8 cellular contexts compared by ENCODE assay signal in the genomic region with DNA sequence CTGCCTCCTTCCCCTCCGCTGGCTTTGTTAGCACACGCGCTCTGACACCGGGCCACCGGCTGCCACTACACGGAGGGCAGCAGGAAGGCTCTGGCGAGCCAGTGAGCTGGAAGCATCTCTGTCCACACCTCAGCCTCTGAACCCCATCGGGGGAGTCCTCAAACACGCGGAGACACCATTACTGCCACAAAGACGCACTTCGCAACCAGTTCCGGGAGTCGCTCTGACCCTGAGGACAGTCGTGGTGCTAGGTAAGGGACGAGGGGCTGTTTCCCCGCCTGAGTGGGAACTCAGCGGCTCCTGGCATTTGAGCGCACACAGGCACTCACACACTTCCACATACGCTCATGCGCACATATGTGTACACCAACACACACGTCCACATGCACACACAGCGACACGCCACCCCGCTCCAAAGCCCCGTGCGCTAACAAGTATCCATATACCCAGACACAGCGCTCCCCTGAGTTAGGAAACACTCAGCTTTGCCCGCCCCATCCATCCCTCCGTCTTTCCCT.
DNase-seq lines count a peak whose midpoint lies in the region; ATAC-seq, FAIRE-seq and TF ChIP-seq lines count a peak whose summit lies in the region.

No MANE protein-coding gene starts in this region.

- H3K27ac Mint-ChIP-seq in T-helper 17 cell: peak overlapping the region; percentile 57

- no peaks in the 10 kb centered on the region for H3K27me3 ChIP-seq in esophagus muscularis mucosa

- H3K27ac ChIP-seq in esophagus muscularis mucosa (replicated peaks in 1 of 4): peak overlapping the region; percentile 21 to 83 (median 53)

- H3K27me3 Mint-ChIP-seq in T-helper 17 cell: peaks cover 5% of the 10 kb centered on the region

- no peaks in the 10 kb centered on the region for H3K36me3 ChIP-seq in esophagus muscularis mucosa

- TF ChIP-seq EP300 in esophagus muscularis mucosa (IDR thresholded peaks at IDR 0.05): no peak

- TF ChIP-seq CTCF in esophagus muscularis mucosa (IDR thresholded peaks at IDR 0.05) (no peak), omental fat pad (IDR thresholded peaks at IDR 0.05) (no peak)

- H3K9me3 ChIP-seq in T-helper 17 cell (ENCODE audit: control insufficient read depth, low read length, poor library complexity, severe bottlenecking) (no peaks in the 10 kb centered on the region), esophagus muscularis mucosa (no peaks in the 10 kb centered on the region)

- intact Hi-C loops in esophagus muscularis mucosa (cut with DNase I): loop anchor here (5.0 kb wide), 1 partner anchor 94 kb away; no protein-coding TSS in a partner anchor

- WGBS in esophagus muscularis mucosa: 48% methylated on average over 17 of the region's 30 CpGs

- peak overlapping the region; percentile 96 for H3K4me3 Mint-ChIP-seq in T-helper 17 cell

- no peak for TF ChIP-seq POLR2A in esophagus muscularis mucosa (IDR thresholded peaks at IDR 0.05; ENCODE audit: low read depth)

- peaks cover 2% of the 10 kb centered on the region for H3K36me3 Mint-ChIP-seq in T-helper 17 cell (ENCODE audit: low read depth)

- H3K4me1 Mint-ChIP-seq in T-helper 17 cell: peaks cover 27% of the 10 kb centered on the region

- H3K4me1 ChIP-seq in esophagus muscularis mucosa: peaks cover 13 to 40% (median 37%) of the 10 kb centered on the region in 4 donors

- DNase-seq in DMS53 treated with DMSO at 0.1 percent for 48 hours (lab: John Stamatoyannopoulos, UW; ENCODE audit: unreplicated experiment) (peak; percentile 21), T-helper 17 cell (peak in 1 of 3 donors; percentile 13), esophagus muscularis mucosa (ENCODE audit: extremely low spot score) (no peak), omental fat pad (ENCODE audit: low spot score) (no peak), RCC 7860 (ENCODE audit: low spot score) (no peak), GM19238 (ENCODE audit: insufficient read length, low spot score) (no peak)

- peak overlapping the region; percentile 71 to 82 (median 78) for H3K4me3 ChIP-seq in esophagus muscularis mucosa

- ATAC-seq in GM19438 (IDR thresholded peaks at IDR 0.05; ENCODE audit: low read depth, unreplicated experiment) (peak; percentile 27), HG03439 (IDR thresholded peaks at IDR 0.05; ENCODE audit: unreplicated experiment) (peak; percentile 38), T-helper 17 cell (peak; percentile 60), omental fat pad (ENCODE audit: low FRiP score) (peak; percentile 26)

- no peak for FAIRE-seq in RCC 7860 (lab: Jason Lieb, UNC)
